ENCODE assay signal across 1 cellular context in genomic region chr16:14509055-14509454, GRCh38.
TF ChIP-seq lines count a peak whose summit lies in the region.

No MANE protein-coding gene starts in this region.

TF ChIP-seq in A549, 52 proteins besides CTCF, POLR2A, EP300 and RAD21 (continued from another document):
- TF ChIP-seq REST (IDR thresholded peaks at IDR 0.05) (no peak), RNF2 (IDR thresholded peaks at IDR 0.05; ENCODE audit: borderline replicate concordance, low read depth) (no peak), ZC3H11A (IDR thresholded peaks at IDR 0.05) (no peak), RFX5 (IDR thresholded peaks at IDR 0.05) (no peak), HOXB5 (CRISPR knock-in tag; IDR thresholded peaks at IDR 0.05) (0 out of 2 replicates have a peak, but pooled peaks have one; percentile 12), GATA3 (IDR thresholded peaks at IDR 0.05; ENCODE audit: borderline replicate concordance) (peak; percentile 86), CEBPB (IDR thresholded peaks at IDR 0.05) (peak; percentile 18 to 78; a peak in 2 of 4 replicates), CBX2 (IDR thresholded peaks at IDR 0.05; ENCODE audit: borderline replicate concordance, low read depth) (no peak), CHD4 (IDR thresholded peaks at IDR 0.05; ENCODE audit: borderline replicate concordance) (no peak), FOSB (CRISPR knock-in tag; IDR thresholded peaks at IDR 0.05) (no peak), E2F6 (IDR thresholded peaks at IDR 0.05; ENCODE audit: borderline replicate concordance, low read depth) (no peak), MYC (IDR thresholded peaks at IDR 0.05; ENCODE audit: borderline replicate concordance, low read length) (no peak), MAFK (IDR thresholded peaks at IDR 0.05; ENCODE audit: partially characterized antibody) (peak; percentile 91)
- TF ChIP-seq, protein P1, sequence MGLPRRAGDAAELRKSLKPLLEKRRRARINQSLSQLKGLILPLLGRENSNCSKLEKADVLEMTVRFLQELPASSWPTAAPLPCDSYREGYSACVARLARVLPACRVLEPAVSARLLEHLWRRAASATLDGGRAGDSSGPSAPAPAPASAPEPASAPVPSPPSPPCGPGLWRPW (IDR thresholded peaks at IDR 0.05) = no peak
